17 cellular contexts compared by ENCODE assay signal in genomic region chr11:19658344-19658743, GRCh38. TPM values are rescaled to one million over a fixed set of nuclear protein-coding genes. Genes with fewer than 3 reads are reported as not detected.
DNase-seq lines count a peak whose midpoint lies in the region; ATAC-seq and TF ChIP-seq lines count a peak whose summit lies in the region.
"Had no signal": no experiment of that assay in that cellular context is flagged by ENCODE, and none has a peak within 500 bp of the region (broad histone marks: within the 10 kb centered on the region; RNA-seq: fewer than 3 reads in every experiment).

No MANE protein-coding gene starts in this region.

- H3K4me1 ChIP-seq in breast epithelium (no peaks in the 10 kb centered on the region), esophagus muscularis mucosa (peaks cover 5 to 15% (median 12%) of the 10 kb centered on the region in 4 donors)
- H3K4me1 ChIP-seq: Caco-2, parathyroid adenoma, spleen had no signal

- peak; percentile 24 for DNase-seq in MCF 10A (ENCODE audit: unreplicated experiment)
- no peak for DNase-seq in breast epithelium (ENCODE audit: low spot score in 2 of 2)
- DNase-seq in T-helper 17 cell, result no peak
- no peak for DNase-seq in esophagus muscularis mucosa (ENCODE audit: extremely low spot score)
- DNase-seq in type B pancreatic cell (ENCODE audit: extremely low spot score, unreplicated experiment), result no peak
- DNase-seq in activated gamma-delta T cell (lab: John Stamatoyannopoulos, UW), result no peak
- DNase-seq in GOT3 (lab: John Stamatoyannopoulos, UW), result no peak
- DNase-seq: activated CD4-positive, CD25-positive, alpha-beta regulatory T cell; activated naive CD4-positive, alpha-beta T cell; Caco-2; Kasumi-1; NCI-H526; spleen; T-cell had no signal

- no peaks in the 10 kb centered on the region for H3K36me3 ChIP-seq in breast epithelium
- H3K36me3 ChIP-seq in esophagus muscularis mucosa, result no peaks in the 10 kb centered on the region
- H3K36me3 ChIP-seq: spleen had no signal

- TF ChIP-seq POLR2A in breast epithelium (IDR thresholded peaks at IDR 0.05) (no peak), esophagus muscularis mucosa (IDR thresholded peaks at IDR 0.05; ENCODE audit: low read depth) (no peak)

- CTCF ChIA-PET in MCF 10A (lab: Yijun Ruan, JAX), result interaction anchor here (0.6 to 2.8 kb wide), 25 partner anchors 11 to 366 kb away, joined by 3 to 24 read pairs (median 4); no protein-coding TSS in a partner anchor

- no peak for TF ChIP-seq EP300 in esophagus muscularis mucosa (IDR thresholded peaks at IDR 0.05)

- H3K27me3 Mint-ChIP-seq in MCF 10A (ENCODE audit: insufficient read depth, unreplicated experiment) (no peaks in the 10 kb centered on the region), T-helper 17 cell (no peaks in the 10 kb centered on the region), type B pancreatic cell (no peaks in the 10 kb centered on the region)
- H3K27me3 Mint-ChIP-seq: stimulated activated memory B cell treated with anti-CD40 and anti-IgM and Interleukin-4, amounts not matched to agents 10 μg/mL and 1 μg/mL and 100 μg/mL, for 72 hours; T-cell had no signal

- POLR2A ChIA-PET in MCF 10A (lab: Yijun Ruan, JAX), result interaction anchor here (0.7 to 1.8 kb wide), 3 partner anchors 22 to 62 kb away, joined by 3 to 5 read pairs (median 4); no protein-coding TSS in a partner anchor

- no peak overlapping the region for H3K27ac ChIP-seq in breast epithelium
- peak overlapping the region in 2 of 4 donors; percentile 69 to 71 for H3K27ac ChIP-seq in esophagus muscularis mucosa (replicated peaks in 1 of 4)
- H3K27ac ChIP-seq: parathyroid adenoma, spleen had no signal

- BruUV-seq in MCF 10A (replicated peaks; lab: Mats Ljungman, UMichigan), result no TSS peak

- H3K27me3 ChIP-seq in breast epithelium (no peaks in the 10 kb centered on the region), esophagus muscularis mucosa (no peaks in the 10 kb centered on the region)
- H3K27me3 ChIP-seq: spleen had no signal

- H3K4me3 ChIP-seq in breast epithelium (no peak overlapping the region), esophagus muscularis mucosa (no peak overlapping the region)
- H3K4me3 ChIP-seq: spleen had no signal

- ATAC-seq in T-helper 17 cell, result no peak
- ATAC-seq in HG03045 (IDR thresholded peaks at IDR 0.05; ENCODE audit: unreplicated experiment), result no peak
- ATAC-seq: stimulated activated memory B cell treated with anti-CD40 and anti-IgM and Interleukin-4, amounts not matched to agents 10 μg/mL and 1 μg/mL and 100 μg/mL, for 72 hours; T-cell had no signal

- H3K27ac Mint-ChIP-seq in MCF 10A (ENCODE audit: low read depth, unreplicated experiment) (no peak overlapping the region), T-helper 17 cell (peak overlapping the region; percentile 0), type B pancreatic cell (no peak overlapping the region)
- H3K27ac Mint-ChIP-seq: stimulated activated memory B cell treated with anti-CD40 and anti-IgM and Interleukin-4, amounts not matched to agents 10 μg/mL and 1 μg/mL and 100 μg/mL, for 72 hours; T-cell had no signal

- H3K36me3 Mint-ChIP-seq in MCF 10A (ENCODE audit: insufficient read depth, unreplicated experiment) (no peaks in the 10 kb centered on the region), T-helper 17 cell (ENCODE audit: low read depth) (no peaks in the 10 kb centered on the region), type B pancreatic cell (no peaks in the 10 kb centered on the region)
- H3K36me3 Mint-ChIP-seq: stimulated activated memory B cell treated with anti-CD40 and anti-IgM and Interleukin-4, amounts not matched to agents 10 μg/mL and 1 μg/mL and 100 μg/mL, for 72 hours; T-cell had no signal

- H3K9me3 ChIP-seq in breast epithelium (no peaks in the 10 kb centered on the region), T-helper 17 cell (ENCODE audit: control insufficient read depth, low read length, poor library complexity, severe bottlenecking) (no peaks in the 10 kb centered on the region), esophagus muscularis mucosa (no peaks in the 10 kb centered on the region)
- H3K9me3 ChIP-seq: Caco-2, spleen had no signal

- intact Hi-C loops in MCF 10A (cut with micrococcal nuclease) (no loop called here), breast epithelium (cut with DNase I; ENCODE audit: low total_unique reads) (no loop called here), esophagus muscularis mucosa (cut with DNase I) (loop anchor here (5.0 kb wide), 1 partner anchor 91 kb away; no protein-coding TSS in a partner anchor)

- H3K4me3 Mint-ChIP-seq in MCF 10A (ENCODE audit: unreplicated experiment) (no peak overlapping the region), T-helper 17 cell (no peak overlapping the region), type B pancreatic cell (no peak overlapping the region)
- H3K4me3 Mint-ChIP-seq: stimulated activated memory B cell treated with anti-CD40 and anti-IgM and Interleukin-4, amounts not matched to agents 10 μg/mL and 1 μg/mL and 100 μg/mL, for 72 hours; T-cell had no signal

- H3K4me1 Mint-ChIP-seq in MCF 10A (ENCODE audit: insufficient read depth, unreplicated experiment) (peaks cover 13% of the 10 kb centered on the region), T-helper 17 cell (peaks cover 14% of the 10 kb centered on the region), type B pancreatic cell (ENCODE audit: unreplicated experiment) (peaks cover under 1% of the 10 kb centered on the region)

- H3K9me3 Mint-ChIP-seq in MCF 10A (ENCODE audit: unreplicated experiment), result no peaks in the 10 kb centered on the region
- H3K9me3 Mint-ChIP-seq in type B pancreatic cell, result peaks cover 3% of the 10 kb centered on the region

- 30% methylated on average over 2 of the region's 2 CpGs for WGBS in esophagus muscularis mucosa

- TF ChIP-seq CTCF in MCF 10A (IDR thresholded peaks at IDR 0.05; ENCODE audit: unreplicated experiment) (no peak), breast epithelium (IDR thresholded peaks at IDR 0.05) (no peak), esophagus muscularis mucosa (IDR thresholded peaks at IDR 0.05) (peak in 2 of 3 experiments; percentile 9 to 10), type B pancreatic cell (conservative IDR thresholded peaks at IDR 0.05) (peak; percentile 23)

RNA-seq across cellular contexts. Expression of gene NAV2, which starts 54.3 kb away (rescaled TPM):
- total RNA-seq in MCF 10A (2022) (116 and 139 TPM in 2 replicates), breast epithelium (10 to 100 TPM; 28.2 to 61.8 (median 31.4) TPM), T-helper 17 cell (1 to 10 TPM in 1 of 2 donors, under 1 TPM in 1; 0.96 to 1.3 TPM), esophagus muscularis mucosa (10 to 100 TPM; 21.9 to 57.0 (median 37.5) TPM), type B pancreatic cell (ENCODE audit: low replicate concordance) (34.3 and 54.2 TPM in 2 replicates)

Comparison
In these comparisons a context has a peak if more than half of its experiments do, and no peak if none do; other contexts are left out.
1. CTCF ChIP-seq: peak in esophagus muscularis mucosa (2 of 3) and type B pancreatic cell (single experiment); none in MCF 10A (single experiment) and breast epithelium (0 of 3).
2. RNA of gene NAV2, which starts 54.3 kb away (total RNA-seq): 116 to 139 TPM in MCF 10A, 34.3 to 54.2 TPM in type B pancreatic cell, 21.9 to 57.0 TPM in esophagus muscularis mucosa and 28.2 to 61.8 TPM in breast epithelium; 0.96 to 1.3 TPM in T-helper 17 cell; every median in the first group is over 4 times any median in the second.